8 cellular contexts compared by ENCODE assay signal in the genomic region with DNA sequence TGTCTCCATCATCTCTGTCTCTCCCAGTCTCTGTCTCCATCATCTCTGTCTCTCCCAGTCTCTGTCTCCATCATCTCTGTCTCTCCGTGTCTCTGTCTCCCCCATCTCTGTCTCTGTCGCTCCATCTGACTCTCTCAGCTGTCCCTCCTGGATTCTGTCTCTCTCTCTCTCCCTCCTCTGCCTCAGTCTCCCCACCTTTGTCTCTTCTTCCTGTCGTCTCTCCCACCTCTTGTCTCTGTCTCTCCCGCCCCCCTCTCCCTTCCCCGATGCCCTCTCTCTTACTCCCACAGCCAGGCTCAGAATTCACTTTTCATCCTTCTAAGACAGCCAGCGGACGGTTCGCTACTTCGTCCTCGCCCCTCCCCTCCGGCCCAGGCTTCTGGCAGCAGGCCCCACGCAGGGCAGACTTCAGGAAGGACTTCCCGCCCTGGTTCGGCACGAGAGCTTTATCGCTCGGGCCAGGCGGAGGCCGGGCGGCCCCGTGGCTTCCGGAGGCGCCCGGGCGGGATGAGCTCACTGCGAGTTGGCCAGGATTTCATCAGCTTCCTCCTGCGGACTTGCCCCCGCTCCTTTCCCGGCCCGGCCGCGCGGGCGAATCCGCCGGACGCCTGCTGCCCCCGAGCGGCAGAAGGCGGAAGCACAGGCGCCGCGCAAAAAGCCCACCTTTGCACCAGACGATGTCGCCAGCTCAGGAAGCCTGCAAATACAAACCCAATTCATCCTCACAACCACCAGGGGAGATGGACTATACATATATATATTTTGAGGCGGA. TPM values are rescaled to one million over a fixed set of nuclear protein-coding genes. Genes with fewer than 3 reads are reported as not detected.
A peak's percentile ranks its signal among the peaks of the same experiment; 100 is the strongest.
DNase-seq lines count a peak whose midpoint lies in the region; ATAC-seq and TF ChIP-seq lines count a peak whose summit lies in the region.

No MANE protein-coding gene starts in this region.

- H3K27me3 Mint-ChIP-seq in activated CD4-positive, alpha-beta T cell treated with anti-CD3 and anti-CD28 coated beads for 36 hours = peaks cover 2% of the 10 kb centered on the region

- no peaks in the 10 kb centered on the region for H3K36me3 ChIP-seq in colonic mucosa

- H3K4me1 ChIP-seq in colonic mucosa = peaks cover 5% of the 10 kb centered on the region

- H3K4me3 ChIP-seq in AG04450 (ENCODE audit: low read depth, low read length) (peak overlapping the region; percentile 63), colonic mucosa (peak overlapping the region; percentile 12)

- peak; percentile 92 for TF ChIP-seq CTCF in AG04450 (IDR thresholded peaks at IDR 0.05; ENCODE audit: low read depth, low read length)
- TF ChIP-seq CTCF in colonic mucosa (IDR thresholded peaks at IDR 0.05) = peak; percentile 96

- H3K27me3 ChIP-seq in AG04450 (ENCODE audit: control insufficient read depth, insufficient read depth, low read length) (no peaks in the 10 kb centered on the region), colonic mucosa (peaks cover 18% of the 10 kb centered on the region)

- DNase-seq in AG04450 (ENCODE audit: low read depth, low spot score) (peak; percentile 94), NCI-H510A (lab: John Stamatoyannopoulos, UW) (peak; percentile 84), colonic mucosa (peak; percentile 90), left lobe of liver (ENCODE audit: low spot score) (peak; percentile 87)
- peak; percentile 96 for DNase-seq in activated CD4-positive, alpha-beta T cell treated with anti-CD3 and anti-CD28 coated beads for 36 hours
- DNase-seq in stimulated activated CD4-positive, alpha-beta T cell treated with anti-CD3 and anti-CD28 coated beads, Interleukin-2, amount 100 ng/mL, for 24 hours = peak; percentile 90 to 92

- H3K4me3 Mint-ChIP-seq in activated CD4-positive, alpha-beta T cell treated with anti-CD3 and anti-CD28 coated beads for 36 hours = no peak overlapping the region

- H3K36me3 Mint-ChIP-seq in activated CD4-positive, alpha-beta T cell treated with anti-CD3 and anti-CD28 coated beads for 36 hours (ENCODE audit: low read depth) = peaks cover 6% of the 10 kb centered on the region

- H3K27ac ChIP-seq in AG04450 (ENCODE audit: low read depth, low read length) (peak overlapping the region; percentile 95), colonic mucosa (peak overlapping the region; percentile 29)

- no peaks in the 10 kb centered on the region for H3K9me3 Mint-ChIP-seq in activated CD4-positive, alpha-beta T cell treated with anti-CD3 and anti-CD28 coated beads for 36 hours (ENCODE audit: low read depth)

- peak; percentile 44 for ATAC-seq in GM18858 (IDR thresholded peaks at IDR 0.05; ENCODE audit: unreplicated experiment)
- ATAC-seq in HG03196 (IDR thresholded peaks at IDR 0.05; ENCODE audit: unreplicated experiment) = peak; percentile 69
- peak; percentile 74 for ATAC-seq in activated CD4-positive, alpha-beta T cell treated with anti-CD3 and anti-CD28 coated beads for 36 hours
- ATAC-seq in left lobe of liver = peak; percentile 94

- CTCF ChIA-PET in AG04450 (lab: Charles Lee) = interaction anchor here (0.6 to 6.3 kb wide), 35 partner anchors 9 to 270 kb away, joined by 3 to 351 read pairs (median 8); a partner anchor contains a TSS
- CTCF ChIA-PET in activated CD4-positive, alpha-beta T cell treated with anti-CD3 and anti-CD28 coated beads for 36 hours (lab: Charles Lee) = interaction anchor here (0.5 to 8.5 kb wide), 41 partner anchors 9 to 1450 kb away, joined by 3 to 205 read pairs (median 5); a partner anchor contains a TSS

- intact Hi-C loops in activated CD4-positive, alpha-beta T cell treated with anti-CD3 and anti-CD28 coated beads for 36 hours (cut with DNase I, micrococcal nuclease) = loop anchor here (1.0 to 10.0 kb wide), 17 partner anchors 12 to 457 kb away; a partner anchor contains a TSS
- intact Hi-C loops in colonic mucosa (cut with DNase I) = loop anchor here (1.0 to 5.0 kb wide), 2 partner anchors 34 to 97 kb away; no protein-coding TSS in a partner anchor

- H3K9me3 ChIP-seq in AG04450 (ENCODE audit: control insufficient read depth, insufficient read depth, low read length) = no peaks in the 10 kb centered on the region; the same call in 1 of the 2 replicates
- no peaks in the 10 kb centered on the region for H3K9me3 ChIP-seq in colonic mucosa

- H3K9ac ChIP-seq in colonic mucosa (ENCODE audit: low read depth in 2 of 2, low read length in 2 of 2) = peak overlapping the region; percentile 57 to 78

- POLR2A ChIA-PET in AG04450 (lab: Yijun Ruan, JAX) = interaction anchor here (0.6 to 2.7 kb wide), 15 partner anchors 12 to 393 kb away, joined by 3 to 56 read pairs (median 4); a partner anchor contains a TSS
- POLR2A ChIA-PET in activated CD4-positive, alpha-beta T cell treated with anti-CD3 and anti-CD28 coated beads for 36 hours (lab: Charles Lee) = interaction anchor here (0.6 to 1.6 kb wide), 20 partner anchors 11 to 196 kb away, joined by 3 to 24 read pairs (median 4); a partner anchor contains a TSS

- peak overlapping the region; percentile 97 for H3K27ac Mint-ChIP-seq in activated CD4-positive, alpha-beta T cell treated with anti-CD3 and anti-CD28 coated beads for 36 hours

- H3K4me1 Mint-ChIP-seq in activated CD4-positive, alpha-beta T cell treated with anti-CD3 and anti-CD28 coated beads for 36 hours = peaks cover 35% of the 10 kb centered on the region

RNA-seq across cellular contexts. Expression of a gene that starts 12.4 kb away (rescaled TPM):
- 5.0 and 6.6 TPM in 2 replicates for polyA plus RNA-seq in AG04450 (2011; rRNA removed)
- 4.7 and 9.3 TPM in 2 replicates for polyA minus RNA-seq in AG04450 (2011; rRNA and poly(A)+ RNA removed)
- total RNA-seq in activated CD4-positive, alpha-beta T cell treated with anti-CD3 and anti-CD28 coated beads for 36 hours = 10 to 100 TPM; 22.4 to 30.6 TPM
- total RNA-seq in colonic mucosa (10 to 100 TPM; 27.2 to 37.3 TPM), left lobe of liver (10.4 TPM)

RNA-seq across cellular contexts. Expression of a gene that starts 13.0 kb away (rescaled TPM):
- polyA plus RNA-seq in AG04450 (2011; rRNA removed) = 3.6 and 4.4 TPM in 2 replicates
- 3.6 and 4.5 TPM in 2 replicates for polyA minus RNA-seq in AG04450 (2011; rRNA and poly(A)+ RNA removed)
- 10 to 100 TPM in 1 of 2 experiments, 1 to 10 TPM in 1; 8.1 to 12.0 TPM for total RNA-seq in activated CD4-positive, alpha-beta T cell treated with anti-CD3 and anti-CD28 coated beads for 36 hours
- total RNA-seq in colonic mucosa (10 to 100 TPM; 19.5 to 21.7 TPM), left lobe of liver (2.7 TPM)

RNA-seq across cellular contexts. Expression of a gene that starts 30.7 kb away (rescaled TPM):
- polyA plus RNA-seq in AG04450 (2011; rRNA removed) = 2.4 and 5.0 TPM in 2 replicates
- polyA minus RNA-seq in AG04450 (2011; rRNA and poly(A)+ RNA removed) = 1.0 and 1.3 TPM in 2 replicates
- total RNA-seq in activated CD4-positive, alpha-beta T cell treated with anti-CD3 and anti-CD28 coated beads for 36 hours = 10 to 100 TPM; 11.7 to 13.2 TPM
- 10 to 100 TPM; 12.8 to 19.6 TPM for total RNA-seq in colonic mucosa
- 5.6 TPM for total RNA-seq in left lobe of liver

Comparison
In these comparisons a context has a peak if more than half of its experiments do, and no peak if none do; other contexts are left out.
1. Peak in every context shown above with its lines: DNase-seq, ATAC-seq, H3K4me3 ChIP-seq and H3K27ac ChIP-seq.
2. ATAC-seq: peak in every context shown above with its lines; median percentile 94 in left lobe of liver; 74 in activated CD4-positive, alpha-beta T cell treated with anti-CD3 and anti-CD28 coated beads for 36 hours; 69 in HG03196; 44 in GM18858.